17 cellular contexts compared by ENCODE assay signal in the genomic region with DNA sequence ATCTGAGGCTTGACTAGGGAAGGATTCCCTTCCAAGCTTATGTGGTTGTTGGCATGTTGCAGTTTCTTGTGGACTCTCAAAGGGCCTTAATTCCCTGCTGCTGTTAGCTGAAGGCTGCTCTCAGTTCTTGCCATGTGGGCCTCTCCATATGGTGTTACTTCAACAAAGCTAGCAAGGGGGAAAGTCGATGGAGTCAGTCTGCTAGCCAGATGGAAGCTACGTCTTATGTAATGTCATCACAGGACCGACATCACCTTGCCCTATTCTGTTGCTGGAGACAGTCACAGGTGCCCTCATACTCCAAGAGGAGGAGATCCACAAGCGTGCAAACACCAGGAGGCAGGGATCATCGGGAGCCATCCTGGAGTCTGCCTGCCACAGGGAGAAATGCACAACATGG. TPM values are rescaled to one million over a fixed set of nuclear protein-coding genes. Genes with fewer than 3 reads are reported as not detected.
DNase-seq lines count a peak whose midpoint lies in the region; ATAC-seq, FAIRE-seq and TF ChIP-seq lines count a peak whose summit lies in the region.
"Had no signal": no experiment of that assay in that cellular context is flagged by ENCODE, and none has a peak within 500 bp of the region (broad histone marks: within the 10 kb centered on the region; RNA-seq: fewer than 3 reads in every experiment).

No MANE protein-coding gene starts in this region.

- no peak overlapping the region for H3K4me3 Mint-ChIP-seq in CD4-positive, alpha-beta T cell
- H3K4me3 Mint-ChIP-seq: CD8-positive, alpha-beta T cell had no signal

- POLR2A ChIA-PET in CD4-positive, alpha-beta T cell (lab: Charles Lee): no interaction called here

- H3K27me3 ChIP-seq in bronchial epithelial cell (ENCODE audit: control insufficient read depth, insufficient read depth, low read length) (no peaks in the 10 kb centered on the region), ovary (no peaks in the 10 kb centered on the region)
- H3K27me3 ChIP-seq in CD4-positive, alpha-beta T cell (ENCODE audit: control insufficient read depth, insufficient read depth, low read length): no peaks in the 10 kb centered on the region
- H3K27me3 ChIP-seq: BE2C had no signal

- CTCF ChIA-PET in CD4-positive, alpha-beta T cell (lab: Charles Lee): no interaction called here

- H3K36me3 ChIP-seq in bronchial epithelial cell (ENCODE audit: control insufficient read depth, insufficient read depth, low read length): no peaks in the 10 kb centered on the region
- no peaks in the 10 kb centered on the region for H3K36me3 ChIP-seq in ovary
- H3K36me3 ChIP-seq: BE2C, HAP-1 had no signal

- H3K4me3 ChIP-seq in bronchial epithelial cell (ENCODE audit: low read depth, low read length) (no peak overlapping the region), ovary (no peak overlapping the region)
- H3K4me3 ChIP-seq: GM12878, HAP-1 had no signal

- H3K36me3 Mint-ChIP-seq in CD4-positive, alpha-beta T cell (ENCODE audit: low read depth): no peaks in the 10 kb centered on the region
- H3K36me3 Mint-ChIP-seq: CD8-positive, alpha-beta T cell had no signal

- intact Hi-C loops in ovary (cut with DNase I): no loop called here
- intact Hi-C loops in CD4-positive, alpha-beta T cell (cut with DNase I, micrococcal nuclease): no loop called here

- no peak for TF ChIP-seq POLR2A in ovary (IDR thresholded peaks at IDR 0.05)

- peaks cover 1% of the 10 kb centered on the region for H3K4me1 ChIP-seq in ovary (ENCODE audit: insufficient read depth)

- H3K27me3 Mint-ChIP-seq in CD4-positive, alpha-beta T cell: no peaks in the 10 kb centered on the region

- H3K4me1 Mint-ChIP-seq in CD4-positive, alpha-beta T cell (ENCODE audit: low read depth): no peaks in the 10 kb centered on the region

- FAIRE-seq in bronchial epithelial cell (lab: Jason Lieb, UNC): peak; percentile 68
- FAIRE-seq: A204.1, D721Med, H1 had no signal

- H3K27ac ChIP-seq in ovary: no peak overlapping the region
- no peak overlapping the region for H3K27ac ChIP-seq in CD4-positive, alpha-beta T cell (ENCODE audit: low read depth, low read length)
- H3K27ac ChIP-seq: C4-2B, HL-60 had no signal

- no peaks in the 10 kb centered on the region for H3K9me3 Mint-ChIP-seq in CD4-positive, alpha-beta T cell
- H3K9me3 Mint-ChIP-seq: CD8-positive, alpha-beta T cell had no signal

- H3K27ac Mint-ChIP-seq in CD4-positive, alpha-beta T cell: no peak overlapping the region

- TF ChIP-seq EP300 in ovary (IDR thresholded peaks at IDR 0.05): no peak

- WGBS in ovary, 3 donors: 88 to 97% (median 94%) methylated on average over 5 of the region's 5 CpGs

- TF ChIP-seq CTCF in bronchial epithelial cell (IDR thresholded peaks at IDR 0.05; ENCODE audit: insufficient read depth, low read length, severe bottlenecking) (no peak), ovary (IDR thresholded peaks at IDR 0.05) (no peak)
- TF ChIP-seq CTCF in CD4-positive, alpha-beta T cell (IDR thresholded peaks at IDR 0.05): no peak

- DNase-seq in NCI-H2171 (lab: John Stamatoyannopoulos, UW): peak; percentile 39
- DNase-seq in NCI-H82 treated with DMSO at 0.1 percent for 48 hours (lab: John Stamatoyannopoulos, UW; ENCODE audit: unreplicated experiment): peak; percentile 37
- no peak for DNase-seq in bronchial epithelial cell (ENCODE audit: low read depth)
- no peak for DNase-seq in ovary
- no peak for DNase-seq in CD4-positive, alpha-beta T cell
- DNase-seq: BE2C; CD8-positive, alpha-beta T cell; COR-L47 had no signal

- no peaks in the 10 kb centered on the region for H3K9me3 ChIP-seq in ovary
- H3K9me3 ChIP-seq in CD4-positive, alpha-beta T cell (ENCODE audit: control insufficient read depth, low read length): no peaks in the 10 kb centered on the region
- H3K9me3 ChIP-seq: BE2C, HAP-1 had no signal

- ATAC-seq in GM19455 (IDR thresholded peaks at IDR 0.05; ENCODE audit: unreplicated experiment) (no peak), GM21576 (IDR thresholded peaks at IDR 0.05; ENCODE audit: unreplicated experiment) (no peak)
- ATAC-seq in CD4-positive, alpha-beta T cell (ENCODE audit: poor library complexity): no peak
- ATAC-seq: CD8-positive, alpha-beta T cell had no signal

RNA-seq across cellular contexts. Expression of gene ARMC2, which starts 43.2 kb away (rescaled TPM):
- total RNA-seq in bronchial epithelial cell (0.26 and 0.77 TPM in 2 replicates), ovary (10 to 100 TPM in 4 of 7 donors, 1 to 10 TPM in 3; 3.2 to 14.7 (median 10.3) TPM)
- polyA plus RNA-seq in ovary: 1 to 10 TPM; 3.3 to 7.1 TPM
- total RNA-seq in CD4-positive, alpha-beta T cell: 1 to 10 TPM; 5.2 to 5.7 TPM
- total RNA-seq: GM12878 had no signal

Comparison
In these comparisons a context has a peak if more than half of its experiments do, and no peak if none do; other contexts are left out.
1. DNase-seq: peak in NCI-H2171 (single experiment) and NCI-H82 treated with DMSO at 0.1 percent for 48 hours (single experiment); none in bronchial epithelial cell (single experiment), ovary (0 of 5) and CD4-positive, alpha-beta T cell (0 of 10).